ENCODE assay signal across 8 cellular contexts in the genomic region with DNA sequence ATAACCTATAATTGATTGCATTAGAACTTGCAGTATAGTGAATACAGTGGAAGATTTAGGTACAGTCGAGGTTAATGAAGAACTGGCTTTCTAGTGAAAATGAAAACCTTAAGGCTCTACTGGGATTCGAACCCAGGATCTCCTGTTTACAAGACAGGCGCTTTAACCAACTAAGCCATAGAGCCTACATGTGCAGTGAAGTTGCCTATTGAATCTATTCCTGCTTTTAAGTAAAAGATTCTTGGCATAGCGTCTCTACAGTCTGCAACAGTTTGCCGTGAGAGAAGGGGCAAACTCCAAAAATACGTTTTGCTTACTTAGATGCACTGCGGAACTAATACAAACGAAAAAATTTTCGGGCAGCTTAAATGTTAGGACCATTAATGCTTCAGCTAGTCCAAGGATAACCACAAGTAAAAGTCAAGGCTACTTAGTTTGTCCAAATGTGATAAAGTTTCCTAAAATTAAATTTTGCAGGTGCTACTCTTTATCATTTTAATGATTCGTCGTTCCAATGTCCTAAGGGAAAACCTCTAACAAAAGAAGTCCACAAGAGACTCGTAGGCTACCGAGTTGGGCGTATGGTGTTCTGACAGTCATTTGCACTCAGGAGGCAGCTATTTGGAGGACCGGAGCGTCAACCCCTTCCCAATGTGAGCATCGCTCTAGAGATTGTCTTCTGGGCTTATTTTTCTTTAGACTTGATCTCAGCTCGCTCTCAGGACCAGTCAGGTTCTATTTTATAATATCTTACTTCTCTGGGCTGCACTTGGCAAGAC. TPM values are rescaled to one million over a fixed set of nuclear protein-coding genes. Genes with fewer than 3 reads are reported as not detected.
DNase-seq lines count a peak whose midpoint lies in the region; ATAC-seq and TF ChIP-seq lines count a peak whose summit lies in the region.

No MANE protein-coding gene starts in this region.

- H3K9me3 Mint-ChIP-seq in WTC11 = peaks cover 17% of the 10 kb centered on the region

- peaks cover 21% of the 10 kb centered on the region for H3K27me3 Mint-ChIP-seq in WTC11 (ENCODE audit: low read depth)

- no peak overlapping the region for H3K27ac Mint-ChIP-seq in WTC11

- H3K4me1 Mint-ChIP-seq in WTC11 = peaks cover 9% of the 10 kb centered on the region

- H3K4me3 ChIP-seq in AG09309 (ENCODE audit: control insufficient read depth, low read depth, low read length) (peak overlapping the region; percentile 33), GM12865 (ENCODE audit: low read depth, low read length) (peak overlapping the region; percentile 53)

- intact Hi-C loops in sciatic nerve (cut with DNase I) = no loop called here

- ATAC-seq in WTC11 (peak; percentile 93), sciatic nerve (no peak), left lobe of liver (no peak), GM18907 (IDR thresholded peaks at IDR 0.05; ENCODE audit: unreplicated experiment) (no peak)

- no peaks in the 10 kb centered on the region for H3K36me3 Mint-ChIP-seq in WTC11

- TF ChIP-seq CTCF in AG09309 (IDR thresholded peaks at IDR 0.05; ENCODE audit: control insufficient read depth, insufficient read depth, low read depth, low read length, missing control alignments) (no peak), GM12865 (IDR thresholded peaks at IDR 0.05; ENCODE audit: insufficient read depth, low read depth, low read length, missing control alignments) (no peak), WTC11 (IDR thresholded peaks at IDR 0.05) (no peak)

- peak overlapping the region; percentile 94 for H3K4me3 Mint-ChIP-seq in WTC11

- POLR2A ChIA-PET in WTC11 (lab: Charles Lee) = interaction anchor here (0.5 to 1.4 kb wide), 2 partner anchors 15 to 130 kb away, joined by 3 to 4 read pairs; no protein-coding TSS in a partner anchor

- CTCF ChIA-PET in WTC11 (lab: Charles Lee) = interaction anchor here (1.0 to 1.3 kb wide), 4 partner anchors 15 to 68 kb away, joined by 3 to 10 read pairs (median 3); no protein-coding TSS in a partner anchor

- DNase-seq in AG09309 (ENCODE audit: low read depth) (peak; percentile 67), GM12865 (ENCODE audit: low read depth) (peak; percentile 89), NCI-H1105 (lab: John Stamatoyannopoulos, UW) (peak; percentile 61), WTC11 (ENCODE audit: low spot score) (no peak), iPS DF 19.7 (ENCODE audit: low read depth, low spot score) (peak; percentile 78), sciatic nerve (ENCODE audit: low spot score) (no peak), left lobe of liver (ENCODE audit: low spot score) (no peak)

TF ChIP-seq in WTC11, 78 proteins besides CTCF, POLR2A, EP300 and RAD21:
- TF ChIP-seq, protein P1, sequence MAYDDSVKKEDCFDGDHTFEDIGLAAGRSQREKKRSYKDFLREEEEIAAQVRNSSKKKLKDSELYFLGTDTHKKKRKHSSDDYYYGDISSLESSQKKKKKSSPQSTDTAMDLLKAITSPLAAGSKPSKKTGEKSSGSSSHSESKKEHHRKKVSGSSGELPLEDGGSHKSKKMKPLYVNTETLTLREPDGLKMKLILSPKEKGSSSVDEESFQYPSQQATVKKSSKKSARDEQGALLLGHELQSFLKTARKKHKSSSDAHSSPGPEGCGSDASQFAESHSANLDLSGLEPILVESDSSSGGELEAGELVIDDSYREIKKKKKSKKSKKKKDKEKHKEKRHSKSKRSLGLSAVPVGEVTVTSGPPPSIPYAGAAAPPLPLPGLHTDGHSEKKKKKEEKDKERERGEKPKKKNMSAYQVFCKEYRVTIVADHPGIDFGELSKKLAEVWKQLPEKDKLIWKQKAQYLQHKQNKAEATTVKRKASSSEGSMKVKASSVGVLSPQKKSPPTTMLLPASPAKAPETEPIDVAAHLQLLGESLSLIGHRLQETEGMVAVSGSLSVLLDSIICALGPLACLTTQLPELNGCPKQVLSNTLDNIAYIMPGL (CRISPR knock-in tag; IDR thresholded peaks at IDR 0.05) = 0 out of 2 replicates have a peak, but pooled peaks have one; percentile 30
- TF ChIP-seq ETV6 (CRISPR knock-in tag; IDR thresholded peaks at IDR 0.05) = no peak
- TF ChIP-seq, protein P2, sequence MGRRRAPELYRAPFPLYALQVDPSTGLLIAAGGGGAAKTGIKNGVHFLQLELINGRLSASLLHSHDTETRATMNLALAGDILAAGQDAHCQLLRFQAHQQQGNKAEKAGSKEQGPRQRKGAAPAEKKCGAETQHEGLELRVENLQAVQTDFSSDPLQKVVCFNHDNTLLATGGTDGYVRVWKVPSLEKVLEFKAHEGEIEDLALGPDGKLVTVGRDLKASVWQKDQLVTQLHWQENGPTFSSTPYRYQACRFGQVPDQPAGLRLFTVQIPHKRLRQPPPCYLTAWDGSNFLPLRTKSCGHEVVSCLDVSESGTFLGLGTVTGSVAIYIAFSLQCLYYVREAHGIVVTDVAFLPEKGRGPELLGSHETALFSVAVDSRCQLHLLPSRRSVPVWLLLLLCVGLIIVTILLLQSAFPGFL (CRISPR knock-in tag; IDR thresholded peaks at IDR 0.05; ENCODE audit: borderline replicate concordance) = no peak
- TF ChIP-seq GABPB1 (CRISPR knock-in tag; IDR thresholded peaks at IDR 0.05) = 0 out of 2 replicates have a peak, but pooled peaks have one; percentile 10
- TF ChIP-seq JAZF1 (CRISPR knock-in tag; IDR thresholded peaks at IDR 0.05) = no peak
- no peak for TF ChIP-seq SP1 (CRISPR knock-in tag; conservative IDR thresholded peaks at IDR 0.05)
- TF ChIP-seq ZNF232 (CRISPR knock-in tag; IDR thresholded peaks at IDR 0.05) = 0 out of 2 replicates have a peak, but pooled peaks have one; percentile 37
- no peak for TF ChIP-seq NR2C2 (CRISPR knock-in tag; IDR thresholded peaks at IDR 0.05)
- TF ChIP-seq SMAD3 (CRISPR knock-in tag; IDR thresholded peaks at IDR 0.05; ENCODE audit: borderline replicate concordance) = peak; percentile 34; the same call in 1 of the 2 replicates

RNA-seq across cellular contexts. Expression of a gene that starts 31.3 kb away (rescaled TPM):
- total RNA-seq in WTC11 (2021) = 8.7 to 9.3 TPM (median 9.0 TPM) in 3 replicates
- total RNA-seq in sciatic nerve = 6.5 TPM
- 0.40 TPM for total RNA-seq in left lobe of liver

RNA-seq across cellular contexts. Expression of a gene that starts 41.0 kb away (rescaled TPM):
- total RNA-seq in WTC11 (2021) (not detected in 3 replicates), sciatic nerve (not detected), left lobe of liver (not detected)

RNA-seq across cellular contexts. Expression of a gene that starts 51.1 kb away (rescaled TPM):
- total RNA-seq in WTC11 (2021) (not detected in 3 replicates), sciatic nerve (not detected), left lobe of liver (not detected)

Comparison
In these comparisons a context has a peak if more than half of its experiments do, and no peak if none do; other contexts are left out.
1. DNase-seq: peak in AG09309 (single experiment), GM12865 (single experiment), NCI-H1105 (single experiment) and iPS DF 19.7 (single experiment); none in WTC11 (single experiment), sciatic nerve (single experiment) and left lobe of liver (single experiment).